ENCODE assay signal across 19 cellular contexts in genomic region chr4:187060551-187060950, GRCh38.
DNase-seq lines count a peak whose midpoint lies in the region; TF ChIP-seq lines count a peak whose summit lies in the region.
"Had no signal": no experiment of that assay in that cellular context is flagged by ENCODE, and none has a peak within 500 bp of the region (broad histone marks: within the 10 kb centered on the region; RNA-seq: fewer than 3 reads in every experiment).

No MANE protein-coding gene starts in this region.

- no peaks in the 10 kb centered on the region for H3K36me3 ChIP-seq in BLaER1
- H3K36me3 ChIP-seq in OCI-LY1 (ENCODE audit: insufficient read depth, low read length) = no peaks in the 10 kb centered on the region

- DNase-seq in NCI-H510A treated with DMSO at 0.1 percent for 48 hours (lab: John Stamatoyannopoulos, UW) (peak; percentile 19), NCI-H510A (lab: John Stamatoyannopoulos, UW) (no peak), left kidney (ENCODE audit: low read depth, low spot score) (peak; percentile 21), germinal center (ENCODE audit: low spot score) (no peak), T-helper 9 cell (no peak)
- DNase-seq in activated T-helper 1 cell treated with anti-CD3 and anti-CD28 coated beads, Interleukin-12 subunit alpha, Interleukin-12 subunit beta, Interleukin-2, Interleukin-4 antibody, amounts not matched to agents 30 ng/mL and 10 ng/mL and 1 ng/mL, durations not matched to agents 14 hours and 24 hours and 36 hours (ENCODE audit: low spot score) = no peak
- DNase-seq: C1 segment of cervical spinal cord; Calu3; CD4-positive, alpha-beta memory T cell; COR-L47; DMS53; DMS79 treated with DMSO at 0.1 percent for 48 hours; GF-D8; GM23248; H9 had no signal

- H3K36me3 Mint-ChIP-seq in activated T-helper 1 cell treated with anti-CD3 and anti-CD28 coated beads, Interleukin-12 subunit alpha, Interleukin-12 subunit beta, Interleukin-2, Interleukin-4 antibody, amounts not matched to agents 30 ng/mL and 10 ng/mL and 1 ng/mL, durations not matched to agents 14 hours and 24 hours and 36 hours (ENCODE audit: low read depth) = no peaks in the 10 kb centered on the region
- H3K36me3 Mint-ChIP-seq: CD4-positive, alpha-beta memory T cell had no signal

- H3K9me3 ChIP-seq in BLaER1 = peaks cover 20% of the 10 kb centered on the region
- H3K9me3 ChIP-seq in OCI-LY1 (ENCODE audit: low read length) = 0 out of 2 replicates have a peak, but pooled peaks cover 2% of the 10 kb centered on the region

- no peaks in the 10 kb centered on the region for H3F3A ChIP-seq in OCI-LY1 (ENCODE audit: insufficient read depth, low read length)

- peaks cover 8% of the 10 kb centered on the region for H3K9me3 Mint-ChIP-seq in activated T-helper 1 cell treated with anti-CD3 and anti-CD28 coated beads, Interleukin-12 subunit alpha, Interleukin-12 subunit beta, Interleukin-2, Interleukin-4 antibody, amounts not matched to agents 30 ng/mL and 10 ng/mL and 1 ng/mL, durations not matched to agents 14 hours and 24 hours and 36 hours

- H3K4me2 ChIP-seq in BLaER1 (peak overlapping the region; percentile 64), OCI-LY1 (ENCODE audit: low read length) (peak overlapping the region; percentile 7; the same call in 1 of the 2 replicates)

- no peaks in the 10 kb centered on the region for H3K4me1 Mint-ChIP-seq in activated T-helper 1 cell treated with anti-CD3 and anti-CD28 coated beads, Interleukin-12 subunit alpha, Interleukin-12 subunit beta, Interleukin-2, Interleukin-4 antibody, amounts not matched to agents 30 ng/mL and 10 ng/mL and 1 ng/mL, durations not matched to agents 14 hours and 24 hours and 36 hours (ENCODE audit: low read depth)
- H3K4me1 Mint-ChIP-seq: B cell; CD4-positive, alpha-beta memory T cell had no signal

- 0 out of 2 replicates have a peak overlapping the region, but pooled peaks have one; percentile 62 for H2AFZ ChIP-seq in OCI-LY1 (ENCODE audit: low read length)
- H2AFZ ChIP-seq: GM23248 had no signal

- H3K27me3 ChIP-seq in BLaER1 (no peaks in the 10 kb centered on the region), OCI-LY1 (ENCODE audit: insufficient read depth, low read length) (no peaks in the 10 kb centered on the region)

- TF ChIP-seq CTCF in OCI-LY1 (IDR thresholded peaks at IDR 0.05; ENCODE audit: low read length) = no peak

- intact Hi-C loops in activated T-helper 1 cell treated with anti-CD3 and anti-CD28 coated beads, Interleukin-12 subunit alpha, Interleukin-12 subunit beta, Interleukin-2, Interleukin-4 antibody, amounts not matched to agents 30 ng/mL and 10 ng/mL and 1 ng/mL, durations not matched to agents 14 hours and 24 hours and 36 hours (cut with micrococcal nuclease) = no loop called here

- no peak overlapping the region for H3K27ac Mint-ChIP-seq in activated T-helper 1 cell treated with anti-CD3 and anti-CD28 coated beads, Interleukin-12 subunit alpha, Interleukin-12 subunit beta, Interleukin-2, Interleukin-4 antibody, amounts not matched to agents 30 ng/mL and 10 ng/mL and 1 ng/mL, durations not matched to agents 14 hours and 24 hours and 36 hours
- H3K27ac Mint-ChIP-seq: B cell; CD4-positive, alpha-beta memory T cell had no signal

- H3K4me1 ChIP-seq in BLaER1 (peaks cover 37% of the 10 kb centered on the region), OCI-LY1 (ENCODE audit: insufficient read depth, low read length, severe bottlenecking) (peaks cover 23% of the 10 kb centered on the region)

- H3K27ac ChIP-seq in BLaER1 = peak overlapping the region; percentile 26; the same call in 1 of the 2 replicates
- no peak overlapping the region for H3K27ac ChIP-seq in OCI-LY1 (ENCODE audit: low read depth, low read length, poor library complexity, severe bottlenecking)
- H3K27ac ChIP-seq: 22Rv1, GM23248 had no signal

- H4K20me1 ChIP-seq in BLaER1 = no peaks in the 10 kb centered on the region
- no peaks in the 10 kb centered on the region for H4K20me1 ChIP-seq in OCI-LY1 (ENCODE audit: insufficient read depth, low read length)

- H3K4me3 ChIP-seq in BLaER1 (no peak overlapping the region), OCI-LY1 (ENCODE audit: low read depth, low read length, poor library complexity, severe bottlenecking) (peak overlapping the region; percentile 29)
- H3K4me3 ChIP-seq: GM23248 had no signal

- H3K4me3 Mint-ChIP-seq in activated T-helper 1 cell treated with anti-CD3 and anti-CD28 coated beads, Interleukin-12 subunit alpha, Interleukin-12 subunit beta, Interleukin-2, Interleukin-4 antibody, amounts not matched to agents 30 ng/mL and 10 ng/mL and 1 ng/mL, durations not matched to agents 14 hours and 24 hours and 36 hours = no peak overlapping the region
- H3K4me3 Mint-ChIP-seq: B cell; CD4-positive, alpha-beta memory T cell; H9 had no signal

- no peaks in the 10 kb centered on the region for H3K79me2 ChIP-seq in OCI-LY1 (ENCODE audit: insufficient read depth, low read length)

- H3K27me3 Mint-ChIP-seq in activated T-helper 1 cell treated with anti-CD3 and anti-CD28 coated beads, Interleukin-12 subunit alpha, Interleukin-12 subunit beta, Interleukin-2, Interleukin-4 antibody, amounts not matched to agents 30 ng/mL and 10 ng/mL and 1 ng/mL, durations not matched to agents 14 hours and 24 hours and 36 hours (ENCODE audit: insufficient read depth) = no peaks in the 10 kb centered on the region
- H3K27me3 Mint-ChIP-seq: B cell; CD4-positive, alpha-beta memory T cell had no signal

- no peak overlapping the region for H3K9ac ChIP-seq in BLaER1
- H3K9ac ChIP-seq in OCI-LY1 (ENCODE audit: low read length) = no peak overlapping the region
- H3K9ac ChIP-seq: GM23248 had no signal

- H3K9me2 ChIP-seq in OCI-LY1 (ENCODE audit: low read depth, low read length) = no peaks in the 10 kb centered on the region

Comparison
In these comparisons a context has a peak if more than half of its experiments do, and no peak if none do; other contexts are left out.
1. DNase-seq: peak in NCI-H510A treated with DMSO at 0.1 percent for 48 hours (single experiment) and left kidney (single experiment); none in NCI-H510A (single experiment), germinal center (single experiment), T-helper 9 cell (single experiment) and activated T-helper 1 cell treated with anti-CD3 and anti-CD28 coated beads, Interleukin-12 subunit alpha, Interleukin-12 subunit beta, Interleukin-2, Interleukin-4 antibody, amounts not matched to agents 30 ng/mL and 10 ng/mL and 1 ng/mL, durations not matched to agents 14 hours and 24 hours and 36 hours (single experiment).